Comparison of ENCODE assay signal across 19 cellular contexts in the genomic region with DNA sequence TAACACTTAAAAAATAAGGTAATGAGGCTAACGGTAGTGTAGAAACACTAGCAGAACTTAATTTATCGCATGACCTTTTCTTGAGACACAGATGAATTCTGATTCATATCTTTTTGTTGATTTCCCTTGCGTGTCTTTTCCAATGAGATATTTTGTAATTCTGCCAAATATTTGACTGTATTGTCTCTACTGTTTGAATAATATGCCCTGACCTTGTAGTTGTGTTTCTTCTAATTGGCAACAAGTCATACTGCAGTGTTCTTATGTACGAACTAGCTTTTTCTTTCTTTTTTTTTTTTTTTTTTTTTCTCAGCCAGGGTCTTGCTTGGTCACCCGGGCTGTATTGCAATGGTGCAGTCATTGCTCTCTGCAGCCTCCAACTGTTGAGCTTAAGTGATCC. TPM values are rescaled to one million over a fixed set of nuclear protein-coding genes. Genes with fewer than 3 reads are reported as not detected.
DNase-seq lines count a peak whose midpoint lies in the region; ATAC-seq and TF ChIP-seq lines count a peak whose summit lies in the region.
"Had no signal": no experiment of that assay in that cellular context is flagged by ENCODE, and none has a peak within 500 bp of the region (broad histone marks: within the 10 kb centered on the region; RNA-seq: fewer than 3 reads in every experiment).

No MANE protein-coding gene starts in this region.

- H3K27me3 Mint-ChIP-seq in natural killer cell (ENCODE audit: low read depth in 2 of 2): peaks cover 12 to 24% of the 10 kb centered on the region in 2 donors

- H3K9me3 Mint-ChIP-seq in natural killer cell: no peaks in the 10 kb centered on the region
- H3K9me3 Mint-ChIP-seq: CD4-positive, alpha-beta T cell; CD8-positive, alpha-beta T cell had no signal

- no peak overlapping the region for H3K4me3 Mint-ChIP-seq in natural killer cell
- H3K4me3 Mint-ChIP-seq: B cell; CD4-positive, alpha-beta T cell; CD8-positive, alpha-beta T cell had no signal

- DNase-seq in M059J (ENCODE audit: low read depth) (peak; percentile 32), dermis blood vessel endothelial cell (peak; percentile 73), iris pigment epithelial cell (ENCODE audit: low read depth) (peak; percentile 29), natural killer cell (no peak)
- DNase-seq: AML-193; Caco-2; Calu3; CD4-positive, alpha-beta T cell; CD8-positive, alpha-beta T cell; DMS79; DND-41; EL; GDM1 had no signal

- no peak overlapping the region for H3K27ac Mint-ChIP-seq in natural killer cell
- H3K27ac Mint-ChIP-seq: B cell; CD4-positive, alpha-beta T cell; CD8-positive, alpha-beta T cell had no signal

- no peaks in the 10 kb centered on the region for H3K36me3 Mint-ChIP-seq in natural killer cell
- H3K36me3 Mint-ChIP-seq: CD8-positive, alpha-beta T cell had no signal

- intact Hi-C loops in natural killer cell (cut with micrococcal nuclease): no loop called here

- no peak for TF ChIP-seq CTCF in natural killer cell (IDR thresholded peaks at IDR 0.05)

- ATAC-seq in GM21717 (IDR thresholded peaks at IDR 0.05; ENCODE audit: unreplicated experiment) (no peak), natural killer cell (no peak)
- ATAC-seq: A549; CD8-positive, alpha-beta T cell; GM12878 had no signal

- no peaks in the 10 kb centered on the region for H3K4me1 Mint-ChIP-seq in natural killer cell
- H3K4me1 Mint-ChIP-seq: B cell had no signal

RNA-seq across cellular contexts. Expression of gene ABCB1, which starts 9.3 kb away (rescaled TPM):
- total RNA-seq in M059J (2014; rRNA removed; shearing (Covaris generic)): 5.3 and 5.6 TPM in 2 replicates
- total RNA-seq in dermis blood vessel endothelial cell: 4.6 and 16.2 TPM in 2 replicates
- total RNA-seq in natural killer cell: 10 to 100 TPM; 62.8 to 99.5 (median 81.4) TPM
- total RNA-seq: G401 had no signal

RNA-seq across cellular contexts. Expression of gene RUNDC3B, which starts 18.3 kb away (rescaled TPM):
- total RNA-seq in M059J (2014; rRNA removed; shearing (Covaris generic)): 3.4 and 11.2 TPM in 2 replicates
- 0.88 and 1.7 TPM in 2 replicates for total RNA-seq in dermis blood vessel endothelial cell
- total RNA-seq in natural killer cell: 1 to 10 TPM in 2 of 3 donors, under 1 TPM in 1; 0.29 to 1.7 (median 1.1) TPM
- total RNA-seq: A172, G401 had no signal
